In genomic region chr16:50538411-50539052, GRCh38 we compare ENCODE assay signal across 1 cellular context.
TF ChIP-seq lines count a peak whose summit lies in the region.

No MANE protein-coding gene starts in this region.

TF ChIP-seq in HepG2, 621 proteins besides CTCF, POLR2A, EP300 and RAD21 (continued from another document):
- peak; percentile 78; the same call in 1 of the 2 replicates for TF ChIP-seq ZNF687 (CRISPR knock-in tag; IDR thresholded peaks at IDR 0.05)
- no peak for TF ChIP-seq SMARCC2 (IDR thresholded peaks at IDR 0.05)
- peak; percentile 75; the same call in 1 of the 2 replicates for TF ChIP-seq ZNF501 (CRISPR knock-in tag; IDR thresholded peaks at IDR 0.05)
- no peak for TF ChIP-seq THAP7 (CRISPR knock-in tag; IDR thresholded peaks at IDR 0.05)
- no peak for TF ChIP-seq ZNF574 (CRISPR knock-in tag; IDR thresholded peaks at IDR 0.05)
- no peak; the same call in 1 of the 2 replicates for TF ChIP-seq DR1 (CRISPR knock-in tag; IDR thresholded peaks at IDR 0.05)
- no peak for TF ChIP-seq KAT8 (CRISPR knock-in tag; IDR thresholded peaks at IDR 0.05)
- no peak for TF ChIP-seq GTF3A (CRISPR knock-in tag; conservative IDR thresholded peaks at IDR 0.05)
- TF ChIP-seq ZBTB38 (CRISPR knock-in tag; IDR thresholded peaks at IDR 0.05), result peak; percentile 96
- no peak for TF ChIP-seq ZBTB46 (CRISPR knock-in tag; IDR thresholded peaks at IDR 0.05; ENCODE audit: borderline replicate concordance)
- no peak for TF ChIP-seq MEF2D (CRISPR knock-in tag; IDR thresholded peaks at IDR 0.05)
- TF ChIP-seq KAT7 (CRISPR knock-in tag; IDR thresholded peaks at IDR 0.05; ENCODE audit: borderline replicate concordance), result 0 out of 2 replicates have a peak, but pooled peaks have one; percentile 62
- no peak for TF ChIP-seq GABPA (IDR thresholded peaks at IDR 0.05; ENCODE audit: low read depth, low read length)
- TF ChIP-seq GABPA (CRISPR knock-in tag; IDR thresholded peaks at IDR 0.05; ENCODE audit: low read depth), result no peak
- TF ChIP-seq ZNF672 (CRISPR knock-in tag; IDR thresholded peaks at IDR 0.05), result no peak
- no peak for TF ChIP-seq POLR2G (IDR thresholded peaks at IDR 0.05; ENCODE audit: low read depth, low read length)
- TF ChIP-seq RBFOX2 (IDR thresholded peaks at IDR 0.05; ENCODE audit: low read depth, low read length), result peak; percentile 70
- TF ChIP-seq HMGA1 (CRISPR knock-in tag; conservative IDR thresholded peaks at IDR 0.05), result no peak
- TF ChIP-seq MYC (CRISPR knock-in tag; IDR thresholded peaks at IDR 0.05; ENCODE audit: borderline replicate concordance), result 0 out of 2 replicates have a peak, but pooled peaks have one; percentile 44
- TF ChIP-seq IKZF1 (IDR thresholded peaks at IDR 0.05), result no peak
- no peak for TF ChIP-seq ZNF737 (CRISPR knock-in tag; IDR thresholded peaks at IDR 0.05; ENCODE audit: borderline replicate concordance)
- TF ChIP-seq ZBTB34 (CRISPR knock-in tag; IDR thresholded peaks at IDR 0.05), result no peak
- TF ChIP-seq ZNF652 (CRISPR knock-in tag; IDR thresholded peaks at IDR 0.05; ENCODE audit: borderline replicate concordance, low read depth), result no peak
- peak; percentile 94 for TF ChIP-seq ZBTB33 (CRISPR knock-in tag; IDR thresholded peaks at IDR 0.05)
- TF ChIP-seq HDAC1 (CRISPR knock-in tag; IDR thresholded peaks at IDR 0.05), result no peak
- TF ChIP-seq ZNF446 (CRISPR knock-in tag; IDR thresholded peaks at IDR 0.05), result no peak
- 0 out of 2 replicates have a peak, but pooled peaks have one; percentile 4 for TF ChIP-seq RFXAP (CRISPR knock-in tag; IDR thresholded peaks at IDR 0.05; ENCODE audit: borderline replicate concordance)
- no peak for TF ChIP-seq ETS1 (CRISPR knock-in tag; IDR thresholded peaks at IDR 0.05)
- TF ChIP-seq ARNTL (CRISPR knock-in tag; IDR thresholded peaks at IDR 0.05), result 0 out of 2 replicates have a peak, but pooled peaks have one; percentile 0
- TF ChIP-seq ZNF430 (CRISPR knock-in tag; IDR thresholded peaks at IDR 0.05), result 0 out of 2 replicates have a peak, but pooled peaks have one; percentile 77
- TF ChIP-seq STAT5B (CRISPR knock-in tag; IDR thresholded peaks at IDR 0.05), result no peak
- TF ChIP-seq ZBTB49 (CRISPR knock-in tag; IDR thresholded peaks at IDR 0.05; ENCODE audit: borderline replicate concordance), result 0 out of 2 replicates have a peak, but pooled peaks have one; percentile 14
- no peak for TF ChIP-seq LBX2 (CRISPR knock-in tag; IDR thresholded peaks at IDR 0.05; ENCODE audit: borderline replicate concordance)
- no peak for TF ChIP-seq ZNF143 (CRISPR knock-in tag; IDR thresholded peaks at IDR 0.05)
- no peak for TF ChIP-seq ATM (IDR thresholded peaks at IDR 0.05; ENCODE audit: borderline replicate concordance)
- TF ChIP-seq CEBPB (IDR thresholded peaks at IDR 0.05; ENCODE audit: borderline replicate concordance, low read depth, low read length), result no peak
- 0 out of 2 replicates have a peak, but pooled peaks have one; percentile 34 for TF ChIP-seq THAP8 (CRISPR knock-in tag; IDR thresholded peaks at IDR 0.05; ENCODE audit: borderline replicate concordance)
- no peak for TF ChIP-seq ZNF597 (CRISPR knock-in tag; IDR thresholded peaks at IDR 0.05)
- TF ChIP-seq ELF4 (CRISPR knock-in tag; IDR thresholded peaks at IDR 0.05; ENCODE audit: borderline replicate concordance), result peak; percentile 54; the same call in 1 of the 2 replicates
- TF ChIP-seq ZFP62 (CRISPR knock-in tag; IDR thresholded peaks at IDR 0.05), result no peak
